Comparison of ENCODE assay signal across 14 cellular contexts in the genomic region with DNA sequence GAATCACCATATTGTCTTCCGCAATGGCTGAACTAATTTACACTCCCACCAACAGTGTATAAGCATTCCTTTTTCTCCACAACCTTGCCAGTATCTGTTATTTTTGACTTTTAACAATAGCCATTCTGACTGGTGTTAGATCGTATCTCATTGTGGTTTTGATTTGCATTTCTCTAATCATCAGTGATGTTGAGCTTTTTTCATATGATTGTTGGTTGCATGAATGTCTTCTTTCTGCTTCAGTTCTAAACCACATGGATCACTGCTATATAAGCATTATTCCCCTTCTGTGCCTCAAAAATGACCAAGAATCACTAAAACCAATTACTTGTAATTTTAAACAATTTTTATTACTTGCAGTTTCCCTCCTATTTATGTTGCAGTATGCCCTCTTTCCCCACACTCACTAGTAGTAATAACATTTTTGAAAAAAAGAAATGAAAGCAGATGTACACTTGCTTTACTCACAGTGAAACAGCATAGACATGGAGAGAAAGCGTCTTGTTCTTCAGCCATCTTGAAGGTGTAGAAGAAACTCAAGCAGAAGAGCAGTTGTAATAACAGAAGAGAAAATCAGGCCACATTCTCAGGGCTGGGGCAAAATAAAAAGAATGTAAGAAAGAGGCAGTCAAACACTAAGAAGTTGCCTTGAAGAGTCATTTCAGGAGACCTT. TPM values are rescaled to one million over a fixed set of nuclear protein-coding genes. Genes with fewer than 3 reads are reported as not detected.
A peak's percentile ranks its signal among the peaks of the same experiment; 100 is the strongest.
DNase-seq lines count a peak whose midpoint lies in the region; ATAC-seq and TF ChIP-seq lines count a peak whose summit lies in the region.
"Had no signal": no experiment of that assay in that cellular context is flagged by ENCODE, and none has a peak within 500 bp of the region (broad histone marks: within the 10 kb centered on the region; RNA-seq: fewer than 3 reads in every experiment).

No MANE protein-coding gene starts in this region.

- peaks cover 16% of the 10 kb centered on the region for H3K4me1 Mint-ChIP-seq in activated CD4-positive, alpha-beta memory T cell treated with anti-CD3 and anti-CD28 coated beads, Interleukin-2, amount 10 ng/mL, durations not matched to agents 7 days and 5 days

- TF ChIP-seq CTCF in neutrophil (IDR thresholded peaks at IDR 0.05), result no peak

- H3K4me3 ChIP-seq in neutrophil (ENCODE audit: low read depth in 1 of 2, low read length in 1 of 2), result peak overlapping the region; percentile 66 to 69

- H3K36me3 Mint-ChIP-seq in activated CD4-positive, alpha-beta memory T cell treated with anti-CD3 and anti-CD28 coated beads, Interleukin-2, amount 10 ng/mL, durations not matched to agents 7 days and 5 days (ENCODE audit: low read depth), result no peaks in the 10 kb centered on the region

- H3K4me3 Mint-ChIP-seq in activated CD4-positive, alpha-beta memory T cell treated with anti-CD3 and anti-CD28 coated beads, Interleukin-2, amount 10 ng/mL, durations not matched to agents 7 days and 5 days, result no peak overlapping the region
- H3K4me3 Mint-ChIP-seq: activated CD8-positive, alpha-beta T cell treated with anti-CD3 and anti-CD28 coated beads for 36 hours; effector memory CD8-positive, alpha-beta T cell had no signal

- H3K27ac Mint-ChIP-seq in activated CD4-positive, alpha-beta memory T cell treated with anti-CD3 and anti-CD28 coated beads, Interleukin-2, amount 10 ng/mL, durations not matched to agents 7 days and 5 days, result no peak overlapping the region
- H3K27ac Mint-ChIP-seq: activated CD8-positive, alpha-beta T cell treated with anti-CD3 and anti-CD28 coated beads for 36 hours; effector memory CD8-positive, alpha-beta T cell had no signal

- no peaks in the 10 kb centered on the region for H3K9me3 ChIP-seq in neutrophil

- POLR2A ChIA-PET in activated CD4-positive, alpha-beta memory T cell treated with anti-CD3 and anti-CD28 coated beads, Interleukin-2, amount 10 ng/mL, durations not matched to agents 7 days and 5 days (lab: Charles Lee), result no interaction called here

- CTCF ChIA-PET in activated CD4-positive, alpha-beta memory T cell treated with anti-CD3 and anti-CD28 coated beads, Interleukin-2, amount 10 ng/mL, durations not matched to agents 7 days and 5 days (lab: Charles Lee), result no interaction called here

- H3K27me3 ChIP-seq in neutrophil, result no peaks in the 10 kb centered on the region

- peaks cover 5% of the 10 kb centered on the region for H3K36me3 ChIP-seq in neutrophil

- no peaks in the 10 kb centered on the region for H3K9me3 Mint-ChIP-seq in activated CD4-positive, alpha-beta memory T cell treated with anti-CD3 and anti-CD28 coated beads, Interleukin-2, amount 10 ng/mL, durations not matched to agents 7 days and 5 days
- H3K9me3 Mint-ChIP-seq: activated CD8-positive, alpha-beta T cell treated with anti-CD3 and anti-CD28 coated beads for 36 hours; effector memory CD8-positive, alpha-beta T cell had no signal

- no peak for DNase-seq in stimulated activated CD4-positive, alpha-beta T cell treated with anti-CD3 and anti-CD28 coated beads, Interleukin-12 subunit alpha, Interleukin-12 subunit beta, amount 100 ng/mL, for 4 hours
- DNase-seq in activated CD4-positive, alpha-beta memory T cell treated with anti-CD3 and anti-CD28 coated beads, Interleukin-2, amount 10 ng/mL, durations not matched to agents 7 days and 5 days, result no peak
- DNase-seq in DMS79 (lab: John Stamatoyannopoulos, UW), result no peak
- DNase-seq: activated CD8-positive, alpha-beta T cell treated with anti-CD3 and anti-CD28 coated beads for 36 hours; effector memory CD8-positive, alpha-beta T cell; foreskin melanocyte had no signal

- H3K27ac ChIP-seq in neutrophil, result peak overlapping the region; percentile 99
- H3K27ac ChIP-seq: C4-2B had no signal

- H3K4me1 ChIP-seq in neutrophil (ENCODE audit: control insufficient read depth in 1 of 2, insufficient read depth in 1 of 2, low read depth in 1 of 2, low read length in 1 of 2), result peaks cover 66 to 95% of the 10 kb centered on the region in 2 experiments

- ATAC-seq in GM18858 (IDR thresholded peaks at IDR 0.05; ENCODE audit: unreplicated experiment) (peak; percentile 39), GM21619 (IDR thresholded peaks at IDR 0.05; ENCODE audit: unreplicated experiment) (peak; percentile 38), HG03354 (IDR thresholded peaks at IDR 0.05; ENCODE audit: poor library complexity, severe bottlenecking, unreplicated experiment) (peak; percentile 41), GM18861 (IDR thresholded peaks at IDR 0.05; ENCODE audit: unreplicated experiment) (no peak)
- ATAC-seq: activated CD8-positive, alpha-beta T cell treated with anti-CD3 and anti-CD28 coated beads for 36 hours; effector memory CD8-positive, alpha-beta T cell had no signal

- peaks cover 16% of the 10 kb centered on the region for H3K27me3 Mint-ChIP-seq in activated CD4-positive, alpha-beta memory T cell treated with anti-CD3 and anti-CD28 coated beads, Interleukin-2, amount 10 ng/mL, durations not matched to agents 7 days and 5 days

RNA-seq across cellular contexts. Expression of a gene that starts 4.5 kb away (rescaled TPM):
- total RNA-seq in activated CD4-positive, alpha-beta memory T cell treated with anti-CD3 and anti-CD28 coated beads, Interleukin-2, amount 10 ng/mL, durations not matched to agents 7 days and 5 days, result not detected
- total RNA-seq: activated CD8-positive, alpha-beta T cell treated with anti-CD3 and anti-CD28 coated beads for 36 hours; mesenteric fat pad; omental fat pad had no signal
